1 cellular context compared by ENCODE assay signal in genomic region chr16:85554114-85554790, GRCh38.
TF ChIP-seq lines count a peak whose summit lies in the region.

No MANE protein-coding gene starts in this region.

TF ChIP-seq in K562, 482 proteins besides CTCF, POLR2A, EP300 and RAD21 (continued from another document and continues in another):
- TF ChIP-seq TBP (optimal IDR thresholded peaks at IDR 0.05; ENCODE audit: low read depth, low read length) (peak; percentile 68), GABPB2 (CRISPR knock-in tag; conservative IDR thresholded peaks at IDR 0.05) (no peak), NCOA2 (IDR thresholded peaks at IDR 0.05; ENCODE audit: partially characterized antibody in 2 of 2) (no peak), SMARCB1 (IDR thresholded peaks at IDR 0.05; ENCODE audit: insufficient read length, low read depth) (no peak), RBM14 (IDR thresholded peaks at IDR 0.05; ENCODE audit: borderline replicate concordance, insufficient read depth, low read depth, low read length) (no peak), KHSRP (IDR thresholded peaks at IDR 0.05) (no peak), BHLHE40 (IDR thresholded peaks at IDR 0.05; ENCODE audit: low read length) (peak; percentile 54; the same call in 1 of the 2 replicates), PPARD (CRISPR knock-in tag; IDR thresholded peaks at IDR 0.05) (no peak), ASH1L (IDR thresholded peaks at IDR 0.05; ENCODE audit: borderline replicate concordance, low read depth, partially characterized antibody) (no peak), ZNF408 (CRISPR knock-in tag; IDR thresholded peaks at IDR 0.05; ENCODE audit: low read depth) (no peak), MAFG (tag; conservative IDR thresholded peaks at IDR 0.05) (no peak), FOXA3 (CRISPR knock-in tag; conservative IDR thresholded peaks at IDR 0.05 in 1 of 2, IDR thresholded peaks at IDR 0.05 in 1 of 2) (peak in 1 of 2 experiments; percentile 30; a peak in 1 of 4 replicates), CEBPB (tag; IDR thresholded peaks at IDR 0.05) (no peak), U2AF1 (optimal IDR thresholded peaks at IDR 0.05; ENCODE audit: low read depth, low read length) (no peak), ZNF561 (CRISPR knock-in tag; conservative IDR thresholded peaks at IDR 0.05) (no peak), BCOR (IDR thresholded peaks at IDR 0.05) (peak; percentile 72), ZNF717 (CRISPR knock-in tag; IDR thresholded peaks at IDR 0.05) (no peak), NFRKB (IDR thresholded peaks at IDR 0.05; ENCODE audit: low read depth) (peak; percentile 42; the same call in 1 of the 2 replicates), ZNF407 (IDR thresholded peaks at IDR 0.05; ENCODE audit: low read depth) (no peak), DDX20 (tag; IDR thresholded peaks at IDR 0.05; ENCODE audit: low read depth) (no peak), CAMTA2 (CRISPR knock-in tag; conservative IDR thresholded peaks at IDR 0.05) (no peak), MTA3 (IDR thresholded peaks at IDR 0.05; ENCODE audit: borderline replicate concordance) (peak; percentile 44; the same call in 1 of the 2 replicates), KLF10 (CRISPR knock-in tag; IDR thresholded peaks at IDR 0.05) (no peak), MAX (CRISPR knock-in tag; IDR thresholded peaks at IDR 0.05) (peak; percentile 61; the same call in 1 of the 2 replicates), PML (IDR thresholded peaks at IDR 0.05; ENCODE audit: low read length) (peak; percentile 94), SP1 (CRISPR knock-in tag; IDR thresholded peaks at IDR 0.05) (0 out of 2 replicates have a peak, but pooled peaks have one; percentile 22), PHF21A (IDR thresholded peaks at IDR 0.05; ENCODE audit: borderline replicate concordance, low read depth) (no peak), POLR2AphosphoS5 (IDR thresholded peaks at IDR 0.05; ENCODE audit: control insufficient read depth, insufficient read depth, low read depth, low read length) (peak; percentile 89), CREBBP (IDR thresholded peaks at IDR 0.05; ENCODE audit: low read depth, low read length) (no peak), TSHZ1 (CRISPR knock-in tag; IDR thresholded peaks at IDR 0.05) (no peak), GATAD2A (IDR thresholded peaks at IDR 0.05) (no peak), HBP1 (CRISPR knock-in tag; IDR thresholded peaks at IDR 0.05) (no peak; the same call in 1 of the 2 replicates), DIDO1 (tag; IDR thresholded peaks at IDR 0.05; ENCODE audit: low read depth) (no peak), ZNF639 (CRISPR knock-in tag; conservative IDR thresholded peaks at IDR 0.05 in 1 of 2, IDR thresholded peaks at IDR 0.05 in 1 of 2) (no peak), EP400 (IDR thresholded peaks at IDR 0.05) (no peak), HMGN3 (IDR thresholded peaks at IDR 0.05; ENCODE audit: borderline replicate concordance, extremely low read depth, insufficient read length, low read depth, low read length) (peak; percentile 50), ARID2 (IDR thresholded peaks at IDR 0.05) (no peak)
- TF ChIP-seq, protein P1, sequence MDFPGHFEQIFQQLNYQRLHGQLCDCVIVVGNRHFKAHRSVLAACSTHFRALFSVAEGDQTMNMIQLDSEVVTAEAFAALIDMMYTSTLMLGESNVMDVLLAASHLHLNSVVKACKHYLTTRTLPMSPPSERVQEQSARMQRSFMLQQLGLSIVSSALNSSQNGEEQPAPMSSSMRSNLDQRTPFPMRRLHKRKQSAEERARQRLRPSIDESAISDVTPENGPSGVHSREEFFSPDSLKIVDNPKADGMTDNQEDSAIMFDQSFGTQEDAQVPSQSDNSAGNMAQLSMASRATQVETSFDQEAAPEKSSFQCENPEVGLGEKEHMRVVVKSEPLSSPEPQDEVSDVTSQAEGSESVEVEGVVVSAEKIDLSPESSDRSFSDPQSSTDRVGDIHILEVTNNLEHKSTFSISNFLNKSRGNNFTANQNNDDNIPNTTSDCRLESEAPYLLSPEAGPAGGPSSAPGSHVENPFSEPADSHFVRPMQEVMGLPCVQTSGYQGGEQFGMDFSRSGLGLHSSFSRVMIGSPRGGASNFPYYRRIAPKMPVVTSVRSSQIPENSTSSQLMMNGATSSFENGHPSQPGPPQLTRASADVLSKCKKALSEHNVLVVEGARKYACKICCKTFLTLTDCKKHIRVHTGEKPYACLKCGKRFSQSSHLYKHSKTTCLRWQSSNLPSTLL (IDR thresholded peaks at IDR 0.05) = no peak
- TF ChIP-seq, protein P2, sequence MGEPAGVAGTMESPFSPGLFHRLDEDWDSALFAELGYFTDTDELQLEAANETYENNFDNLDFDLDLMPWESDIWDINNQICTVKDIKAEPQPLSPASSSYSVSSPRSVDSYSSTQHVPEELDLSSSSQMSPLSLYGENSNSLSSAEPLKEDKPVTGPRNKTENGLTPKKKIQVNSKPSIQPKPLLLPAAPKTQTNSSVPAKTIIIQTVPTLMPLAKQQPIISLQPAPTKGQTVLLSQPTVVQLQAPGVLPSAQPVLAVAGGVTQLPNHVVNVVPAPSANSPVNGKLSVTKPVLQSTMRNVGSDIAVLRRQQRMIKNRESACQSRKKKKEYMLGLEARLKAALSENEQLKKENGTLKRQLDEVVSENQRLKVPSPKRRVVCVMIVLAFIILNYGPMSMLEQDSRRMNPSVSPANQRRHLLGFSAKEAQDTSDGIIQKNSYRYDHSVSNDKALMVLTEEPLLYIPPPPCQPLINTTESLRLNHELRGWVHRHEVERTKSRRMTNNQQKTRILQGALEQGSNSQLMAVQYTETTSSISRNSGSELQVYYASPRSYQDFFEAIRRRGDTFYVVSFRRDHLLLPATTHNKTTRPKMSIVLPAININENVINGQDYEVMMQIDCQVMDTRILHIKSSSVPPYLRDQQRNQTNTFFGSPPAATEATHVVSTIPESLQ (CRISPR knock-in tag; IDR thresholded peaks at IDR 0.05) = no peak
- TF ChIP-seq, protein P3, sequence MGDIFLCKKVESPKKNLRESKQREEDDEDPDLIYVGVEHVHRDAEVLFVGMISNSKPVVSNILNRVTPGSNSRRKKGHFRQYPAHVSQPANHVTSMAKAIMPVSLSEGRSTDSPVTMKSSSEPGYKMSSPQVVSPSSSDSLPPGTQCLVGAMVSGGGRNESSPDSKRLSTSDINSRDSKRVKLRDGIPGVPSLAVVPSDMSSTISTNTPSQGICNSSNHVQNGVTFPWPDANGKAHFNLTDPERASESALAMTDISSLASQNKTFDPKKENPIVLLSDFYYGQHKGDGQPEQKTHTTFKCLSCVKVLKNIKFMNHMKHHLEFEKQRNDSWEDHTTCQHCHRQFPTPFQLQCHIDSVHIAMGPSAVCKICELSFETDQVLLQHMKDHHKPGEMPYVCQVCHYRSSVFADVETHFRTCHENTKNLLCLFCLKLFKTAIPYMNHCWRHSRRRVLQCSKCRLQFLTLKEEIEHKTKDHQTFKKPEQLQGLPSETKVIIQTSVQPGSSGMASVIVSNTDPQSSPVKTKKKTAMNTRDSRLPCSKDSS (IDR thresholded peaks at IDR 0.05; ENCODE audit: low read depth, partially characterized antibody) = no peak
- TF ChIP-seq, protein P4, sequence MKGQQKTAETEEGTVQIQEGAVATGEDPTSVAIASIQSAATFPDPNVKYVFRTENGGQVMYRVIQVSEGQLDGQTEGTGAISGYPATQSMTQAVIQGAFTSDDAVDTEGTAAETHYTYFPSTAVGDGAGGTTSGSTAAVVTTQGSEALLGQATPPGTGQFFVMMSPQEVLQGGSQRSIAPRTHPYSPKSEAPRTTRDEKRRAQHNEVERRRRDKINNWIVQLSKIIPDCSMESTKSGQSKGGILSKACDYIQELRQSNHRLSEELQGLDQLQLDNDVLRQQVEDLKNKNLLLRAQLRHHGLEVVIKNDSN (CRISPR knock-in tag; IDR thresholded peaks at IDR 0.05) = peak; percentile 66
